17 cellular contexts compared by ENCODE assay signal in the genomic region with DNA sequence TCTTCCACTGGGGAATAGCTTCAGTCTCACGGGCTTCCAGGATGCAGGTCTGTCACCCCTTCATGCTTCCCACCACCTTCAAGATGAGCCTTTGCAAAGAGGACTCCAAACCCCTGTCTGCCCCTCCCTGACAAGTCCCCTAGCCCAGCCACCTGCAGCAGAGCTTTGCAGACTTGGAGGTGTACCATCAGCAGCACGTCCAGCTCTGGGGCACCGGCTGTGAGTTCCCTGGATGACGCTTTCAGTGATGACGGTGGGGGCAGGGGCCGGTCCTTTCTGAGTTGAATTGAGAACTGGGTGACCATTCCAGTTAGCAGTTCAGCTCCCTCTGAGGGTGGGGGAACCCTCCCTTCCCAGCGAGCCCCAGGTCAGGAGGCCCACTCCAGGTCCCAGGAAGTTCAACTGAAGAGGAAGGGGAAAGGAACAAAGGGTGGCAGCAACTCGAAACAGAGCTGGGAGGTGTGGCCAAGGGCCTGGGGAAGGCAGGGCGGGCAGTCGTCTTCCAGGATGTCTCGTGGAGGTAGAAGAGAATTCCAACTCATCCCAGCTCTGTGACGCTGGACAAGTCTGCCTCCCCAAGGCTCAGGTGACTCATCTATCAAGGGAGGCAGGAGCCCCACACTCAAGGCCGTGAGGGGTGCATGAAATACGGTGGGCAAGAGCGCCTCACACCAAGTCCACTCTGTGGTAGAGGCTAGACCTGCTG.
DNase-seq lines count a peak whose midpoint lies in the region; ATAC-seq and TF ChIP-seq lines count a peak whose summit lies in the region.
"Had no signal": no experiment of that assay in that cellular context is flagged by ENCODE, and none has a peak within 500 bp of the region (broad histone marks: within the 10 kb centered on the region; RNA-seq: fewer than 3 reads in every experiment).

No MANE protein-coding gene starts in this region.

- no peak overlapping the region for H3K4me3 ChIP-seq in aorta (ENCODE audit: low read length in 2 of 2)
- H3K4me3 ChIP-seq: A549, spleen, thyroid gland had no signal

- no peak overlapping the region for H3K27ac ChIP-seq in aorta (ENCODE audit: low read depth in 1 of 2, low read length in 2 of 2)
- H3K27ac ChIP-seq: thyroid gland had no signal

- no peaks in the 10 kb centered on the region for H3K9me3 Mint-ChIP-seq in activated CD4-positive, alpha-beta T cell treated with anti-CD3 and anti-CD28 coated beads, Interleukin-2, amount 10 ng/mL, durations not matched to agents 7 days and 5 days
- H3K9me3 Mint-ChIP-seq in activated CD4-positive, alpha-beta T cell treated with anti-CD3 and anti-CD28 coated beads for 36 hours (ENCODE audit: low read depth), result no peaks in the 10 kb centered on the region
- H3K9me3 Mint-ChIP-seq in WTC11, result no peaks in the 10 kb centered on the region
- H3K9me3 Mint-ChIP-seq in stimulated activated naive B cell treated with anti-CD40 and anti-IgM and Interleukin-4, amounts not matched to agents 10 μg/mL and 1 μg/mL and 100 μg/mL, for 72 hours, result no peaks in the 10 kb centered on the region
- H3K9me3 Mint-ChIP-seq: nephron had no signal

- H3K36me3 Mint-ChIP-seq in activated CD4-positive, alpha-beta T cell treated with anti-CD3 and anti-CD28 coated beads, Interleukin-2, amount 10 ng/mL, durations not matched to agents 7 days and 5 days (ENCODE audit: low read depth), result peaks cover 1% of the 10 kb centered on the region
- no peaks in the 10 kb centered on the region for H3K36me3 Mint-ChIP-seq in activated CD4-positive, alpha-beta T cell treated with anti-CD3 and anti-CD28 coated beads for 36 hours (ENCODE audit: low read depth)
- no peaks in the 10 kb centered on the region for H3K36me3 Mint-ChIP-seq in WTC11
- peaks cover 0 to 6% of the 10 kb centered on the region in 2 donors for H3K36me3 Mint-ChIP-seq in stimulated activated naive B cell treated with anti-CD40 and anti-IgM and Interleukin-4, amounts not matched to agents 10 μg/mL and 1 μg/mL and 100 μg/mL, for 72 hours

- H3K36me3 ChIP-seq in aorta (ENCODE audit: control insufficient read depth in 1 of 2, insufficient read depth in 2 of 2, low read length in 1 of 2), result no peaks in the 10 kb centered on the region
- H3K36me3 ChIP-seq: thyroid gland had no signal

- intact Hi-C loops in activated CD4-positive, alpha-beta T cell treated with anti-CD3 and anti-CD28 coated beads for 36 hours (cut with DNase I, micrococcal nuclease), result no loop called here
- intact Hi-C loops in left colon (cut with DNase I, micrococcal nuclease), result no loop called here
- intact Hi-C loops in aorta (cut with DNase I), result no loop called here

- no peak for DNase-seq in activated CD4-positive, alpha-beta T cell treated with anti-CD3 and anti-CD28 coated beads, Interleukin-2, amount 10 ng/mL, durations not matched to agents 7 days and 5 days
- no peak for DNase-seq in activated CD4-positive, alpha-beta T cell treated with anti-CD3 and anti-CD28 coated beads for 36 hours
- DNase-seq in WTC11 (ENCODE audit: low spot score), result no peak
- no peak for DNase-seq in left colon
- no peak for DNase-seq in stimulated activated naive B cell treated with anti-CD40 and anti-IgM and Interleukin-4, amounts not matched to agents 10 μg/mL and 1 μg/mL and 100 μg/mL, for 72 hours
- DNase-seq in aorta, result no peak
- DNase-seq: activated CD8-positive, alpha-beta memory T cell treated with anti-CD3 and anti-CD28 coated beads, Interleukin-2, amount 50 U/mL, for 48 hours; amygdala; foreskin fibroblast; GOT3; NCI-H1417; spleen had no signal

- WGBS in aorta, 2 donors, result 26 to 27% methylated on average over 14 to 15 of the region's 15 CpGs

- H3K9me3 ChIP-seq in aorta (ENCODE audit: control insufficient read depth, low read length), result no peaks in the 10 kb centered on the region
- H3K9me3 ChIP-seq: A549, spleen, thyroid gland had no signal

- ATAC-seq in activated CD4-positive, alpha-beta T cell treated with anti-CD3 and anti-CD28 coated beads for 36 hours, result no peak
- ATAC-seq in WTC11, result peak; percentile 36; the same call in 1 of the 2 replicates
- peak; percentile 35 for ATAC-seq in left colon
- peak; percentile 6 to 10 for ATAC-seq in stimulated activated naive B cell treated with anti-CD40 and anti-IgM and Interleukin-4, amounts not matched to agents 10 μg/mL and 1 μg/mL and 100 μg/mL, for 72 hours (replicated peaks)
- ATAC-seq in aorta (ENCODE audit: low FRiP score), result no peak
- ATAC-seq in GM18909 (IDR thresholded peaks at IDR 0.05; ENCODE audit: poor library complexity, unreplicated experiment), result no peak
- ATAC-seq in GM18907 (IDR thresholded peaks at IDR 0.05; ENCODE audit: unreplicated experiment), result no peak

- H3K27ac Mint-ChIP-seq in activated CD4-positive, alpha-beta T cell treated with anti-CD3 and anti-CD28 coated beads, Interleukin-2, amount 10 ng/mL, durations not matched to agents 7 days and 5 days, result peak overlapping the region; percentile 48
- no peak overlapping the region for H3K27ac Mint-ChIP-seq in activated CD4-positive, alpha-beta T cell treated with anti-CD3 and anti-CD28 coated beads for 36 hours
- H3K27ac Mint-ChIP-seq in WTC11, result peak overlapping the region; percentile 41; the same call in 1 of the 2 replicates
- peak overlapping the region; percentile 72 for H3K27ac Mint-ChIP-seq in stimulated activated naive B cell treated with anti-CD40 and anti-IgM and Interleukin-4, amounts not matched to agents 10 μg/mL and 1 μg/mL and 100 μg/mL, for 72 hours
- H3K27ac Mint-ChIP-seq: nephron had no signal

- H3K4me1 ChIP-seq in aorta (ENCODE audit: control insufficient read depth in 1 of 2, insufficient read depth in 2 of 2, low read length in 2 of 2), result no peaks in the 10 kb centered on the region
- H3K4me1 ChIP-seq: A549 had no signal

- H3K4me3 Mint-ChIP-seq in activated CD4-positive, alpha-beta T cell treated with anti-CD3 and anti-CD28 coated beads, Interleukin-2, amount 10 ng/mL, durations not matched to agents 7 days and 5 days, result no peak overlapping the region
- H3K4me3 Mint-ChIP-seq in activated CD4-positive, alpha-beta T cell treated with anti-CD3 and anti-CD28 coated beads for 36 hours, result no peak overlapping the region
- no peak overlapping the region for H3K4me3 Mint-ChIP-seq in WTC11
- peak overlapping the region; percentile 6 to 65 for H3K4me3 Mint-ChIP-seq in stimulated activated naive B cell treated with anti-CD40 and anti-IgM and Interleukin-4, amounts not matched to agents 10 μg/mL and 1 μg/mL and 100 μg/mL, for 72 hours
- H3K4me3 Mint-ChIP-seq: nephron had no signal

- CTCF ChIA-PET in activated CD4-positive, alpha-beta T cell treated with anti-CD3 and anti-CD28 coated beads, Interleukin-2, amount 10 ng/mL, durations not matched to agents 7 days and 5 days (lab: Charles Lee), result interaction anchor here (1.1 to 3.7 kb wide), 3 partner anchors 8 to 33 kb away, joined by 3 to 12 read pairs (median 4); no protein-coding TSS in a partner anchor
- CTCF ChIA-PET in activated CD4-positive, alpha-beta T cell treated with anti-CD3 and anti-CD28 coated beads for 36 hours (lab: Charles Lee), result interaction anchor here (0.6 to 1.6 kb wide), 8 partner anchors 22 to 417 kb away, joined by 3 to 5 read pairs (median 3); no protein-coding TSS in a partner anchor
- CTCF ChIA-PET in WTC11 (lab: Charles Lee), result interaction anchor here (0.9 to 4.0 kb wide), 12 partner anchors 8 to 417 kb away, joined by 3 to 26 read pairs (median 6); no protein-coding TSS in a partner anchor

- H3K4me1 Mint-ChIP-seq in activated CD4-positive, alpha-beta T cell treated with anti-CD3 and anti-CD28 coated beads, Interleukin-2, amount 10 ng/mL, durations not matched to agents 7 days and 5 days, result no peaks in the 10 kb centered on the region
- peaks cover 4% of the 10 kb centered on the region for H3K4me1 Mint-ChIP-seq in activated CD4-positive, alpha-beta T cell treated with anti-CD3 and anti-CD28 coated beads for 36 hours
- H3K4me1 Mint-ChIP-seq in WTC11, result peaks cover 11% of the 10 kb centered on the region
- peaks cover 24 to 25% of the 10 kb centered on the region in 2 donors for H3K4me1 Mint-ChIP-seq in stimulated activated naive B cell treated with anti-CD40 and anti-IgM and Interleukin-4, amounts not matched to agents 10 μg/mL and 1 μg/mL and 100 μg/mL, for 72 hours

- POLR2A ChIA-PET in activated CD4-positive, alpha-beta T cell treated with anti-CD3 and anti-CD28 coated beads, Interleukin-2, amount 10 ng/mL, durations not matched to agents 7 days and 5 days (lab: Charles Lee), result no interaction called here
- POLR2A ChIA-PET in activated CD4-positive, alpha-beta T cell treated with anti-CD3 and anti-CD28 coated beads for 36 hours (lab: Charles Lee), result no interaction called here
- POLR2A ChIA-PET in WTC11 (lab: Charles Lee), result interaction anchor here (0.7 kb wide), 1 partner anchor 275 kb away, joined by 3 read pairs; no protein-coding TSS in a partner anchor

- peaks cover 3% of the 10 kb centered on the region for H3K27me3 Mint-ChIP-seq in activated CD4-positive, alpha-beta T cell treated with anti-CD3 and anti-CD28 coated beads, Interleukin-2, amount 10 ng/mL, durations not matched to agents 7 days and 5 days
- peaks cover 2% of the 10 kb centered on the region for H3K27me3 Mint-ChIP-seq in activated CD4-positive, alpha-beta T cell treated with anti-CD3 and anti-CD28 coated beads for 36 hours
- no peaks in the 10 kb centered on the region for H3K27me3 Mint-ChIP-seq in WTC11 (ENCODE audit: low read depth)
- H3K27me3 Mint-ChIP-seq in stimulated activated naive B cell treated with anti-CD40 and anti-IgM and Interleukin-4, amounts not matched to agents 10 μg/mL and 1 μg/mL and 100 μg/mL, for 72 hours, result no peaks in the 10 kb centered on the region

- no peak for TF ChIP-seq CTCF in WTC11 (IDR thresholded peaks at IDR 0.05)

- no peaks in the 10 kb centered on the region for H3K27me3 ChIP-seq in aorta (ENCODE audit: control insufficient read depth in 1 of 2, insufficient read depth in 2 of 2, low read length in 1 of 2)
- H3K27me3 ChIP-seq: thyroid gland had no signal

TF ChIP-seq in WTC11, 78 proteins besides CTCF, POLR2A, EP300 and RAD21:
- TF ChIP-seq KAT7 (CRISPR knock-in tag; IDR thresholded peaks at IDR 0.05; ENCODE audit: borderline replicate concordance) (no peak), FOXP1 (CRISPR knock-in tag; IDR thresholded peaks at IDR 0.05; ENCODE audit: borderline replicate concordance) (0 out of 2 replicates have a peak, but pooled peaks have one; percentile 22)

Comparison
In these comparisons a context has a peak if more than half of its experiments do, and no peak if none do; other contexts are left out.
1. H3K4me3 Mint-ChIP-seq: peak in stimulated activated naive B cell treated with anti-CD40 and anti-IgM and Interleukin-4, amounts not matched to agents 10 μg/mL and 1 μg/mL and 100 μg/mL, for 72 hours (2 of 2); none in activated CD4-positive, alpha-beta T cell treated with anti-CD3 and anti-CD28 coated beads, Interleukin-2, amount 10 ng/mL, durations not matched to agents 7 days and 5 days (single experiment), activated CD4-positive, alpha-beta T cell treated with anti-CD3 and anti-CD28 coated beads for 36 hours (single experiment) and WTC11 (single experiment).
2. ATAC-seq: peak in WTC11 (single experiment), left colon (single experiment) and stimulated activated naive B cell treated with anti-CD40 and anti-IgM and Interleukin-4, amounts not matched to agents 10 μg/mL and 1 μg/mL and 100 μg/mL, for 72 hours (2 of 2); none in activated CD4-positive, alpha-beta T cell treated with anti-CD3 and anti-CD28 coated beads for 36 hours (single experiment), aorta (single experiment), GM18909 (single experiment) and GM18907 (single experiment).